ENCODE assay signal across 20 cellular contexts in the genomic region with DNA sequence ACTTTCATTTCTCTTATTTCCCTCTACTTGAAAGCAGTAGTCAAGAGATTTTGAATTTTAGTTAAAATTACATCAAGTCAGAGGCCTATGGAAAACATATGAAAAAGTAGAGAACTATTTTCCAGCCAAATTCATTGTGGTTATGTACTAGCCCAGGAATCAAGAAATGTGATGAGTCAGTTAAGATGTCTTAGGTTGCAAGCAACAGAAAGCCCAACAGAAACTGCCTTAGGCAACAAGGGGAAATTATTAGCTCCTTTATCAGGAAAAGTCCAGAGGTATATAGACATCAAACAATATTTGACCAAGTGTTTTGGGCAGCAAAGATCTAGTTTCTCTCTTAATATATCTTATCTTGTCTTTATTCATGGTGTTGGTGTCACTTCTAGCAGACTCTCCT. TPM values are rescaled to one million over a fixed set of nuclear protein-coding genes. Genes with fewer than 3 reads are reported as not detected.
"Had no signal": no experiment of that assay in that cellular context is flagged by ENCODE, and none has a peak within 500 bp of the region (broad histone marks: within the 10 kb centered on the region; RNA-seq: fewer than 3 reads in every experiment).

No MANE protein-coding gene starts in this region.

- ATAC-seq: left lung had no signal

- DNase-seq: activated CD4-positive, alpha-beta T cell treated with anti-CD3 and anti-CD28 coated beads for 1 hour; amygdala; effector CD4-positive, alpha-beta T cell; kidney; left lung; stimulated activated CD4-positive, alpha-beta T cell treated with anti-CD3 and anti-CD28 coated beads, Interleukin-12 subunit alpha, Interleukin-12 subunit beta, amount 100 ng/mL, for 4 hours; stimulated activated CD4-positive, alpha-beta T cell treated with anti-CD3 and anti-CD28 coated beads, Interleukin-1b, Interleukin-23, amount 100 ng/mL, for 48 hours; stimulated activated CD8-positive, alpha-beta memory T cell treated with anti-CD3 and anti-CD28 coated beads, Interleukin-4, amount 100 ng/mL, for 48 hours; stimulated activated naive CD4-positive, alpha-beta T cell; SW 1271; T-helper 2 cell; thyroid gland; WERI-Rb-1 had no signal

- H3K4me1 Mint-ChIP-seq: central memory CD8-positive, alpha-beta T cell had no signal

- H3K36me3 Mint-ChIP-seq: activated naive CD8-positive, alpha-beta T cell; brain had no signal

- H3K4me3 Mint-ChIP-seq: activated naive CD8-positive, alpha-beta T cell; brain; central memory CD8-positive, alpha-beta T cell had no signal

- H3K27ac Mint-ChIP-seq: activated naive CD8-positive, alpha-beta T cell; brain had no signal

- H3K9me3 Mint-ChIP-seq: central memory CD8-positive, alpha-beta T cell had no signal

RNA-seq across cellular contexts. Expression of a gene that starts 37.8 kb away (rescaled TPM):
- total RNA-seq: activated CD8-positive, alpha-beta memory T cell treated with anti-CD3 and anti-CD28 coated beads for 36 hours; esophagus muscularis mucosa; hepatocyte; left lung; omental fat pad; thyroid gland had no signal
